ENCODE assay signal across 20 cellular contexts in genomic region chr6:4348462-4349112, GRCh38.
A peak's percentile ranks its signal among the peaks of the same experiment; 100 is the strongest.
DNase-seq lines count a peak whose midpoint lies in the region; ATAC-seq, FAIRE-seq and TF ChIP-seq lines count a peak whose summit lies in the region.
"Had no signal": no experiment of that assay in that cellular context is flagged by ENCODE, and none has a peak within 500 bp of the region (broad histone marks: within the 10 kb centered on the region; RNA-seq: fewer than 3 reads in every experiment).

No MANE protein-coding gene starts in this region.

- no peaks in the 10 kb centered on the region for H3K9me3 ChIP-seq in GM12878 (replicated peaks; ENCODE audit: control insufficient read depth, insufficient read depth, low read length)
- H3K9me3 ChIP-seq in sigmoid colon = no peaks in the 10 kb centered on the region
- H3K9me3 ChIP-seq: psoas muscle, SJSA1, upper lobe of right lung had no signal

- RAD21 ChIA-PET in GM12878 (lab: Charles Lee; ENCODE audit: unreplicated experiment) = no interaction called here

- WGBS in GM12878 (ENCODE audit: insufficient coverage, insufficient replicate concordance, low lambda C conversion rate, missing lambda C conversion rate) = 18% methylated on average over 14 of the region's 14 CpGs
- 75 to 88% methylated on average over 14 of the region's 14 CpGs for WGBS in sigmoid colon, 2 donors

- FAIRE-seq in GM12892 (lab: Jason Lieb, UNC) (peak; percentile 5), GM12878 (lab: Jason Lieb, UNC) (peak; percentile 59)
- FAIRE-seq: bronchial epithelial cell, endometrium, GM18507 had no signal

- H3K36me3 ChIP-seq in GM12878 (ENCODE audit: control insufficient read depth in 2 of 2, insufficient read depth in 2 of 2, low read length in 1 of 2) = no peaks in the 10 kb centered on the region
- H3K36me3 ChIP-seq in sigmoid colon = no peaks in the 10 kb centered on the region
- H3K36me3 ChIP-seq: SJSA1, upper lobe of right lung, WERI-Rb-1 had no signal

- TF ChIP-seq POLR2A in GM12892 (IDR thresholded peaks at IDR 0.05; ENCODE audit: low read depth, low read length) (no peak), GM12878 (IDR thresholded peaks at IDR 0.05; ENCODE audit: low read depth, low read length) (no peak), sigmoid colon (IDR thresholded peaks at IDR 0.05) (no peak)

- H3K27me3 ChIP-seq in GM12878 (replicated peaks in 1 of 2; ENCODE audit: control insufficient read depth in 2 of 2, insufficient read depth in 2 of 2, low read length in 1 of 2) (no peaks in the 10 kb centered on the region), sigmoid colon (no peaks in the 10 kb centered on the region)
- H3K27me3 ChIP-seq: SJSA1, upper lobe of right lung had no signal

- CTCF ChIA-PET in GM12878 (lab: Yijun Ruan, JAX) = no interaction called here

- no peaks in the 10 kb centered on the region for H4K20me1 ChIP-seq in GM12878 (ENCODE audit: control insufficient read depth, insufficient read depth)

- SMC1A ChIA-PET in GM12878 (lab: Charles Lee; ENCODE audit: uncharacterized antibody, unreplicated experiment) = no interaction called here

- DNase-seq in GM12892 (ENCODE audit: insufficient read length) = peak; percentile 19
- DNase-seq in GM12878 (ENCODE audit: low read depth, low spot score) = peak; percentile 45
- peak; percentile 88 for DNase-seq in sigmoid colon
- DNase-seq in GM10266 (ENCODE audit: extremely low spot score) = no peak
- DNase-seq in dermis blood vessel endothelial cell = no peak
- no peak for DNase-seq in glomerular visceral epithelial cell (ENCODE audit: extremely low spot score)
- DNase-seq in T-helper 2 cell = no peak
- DNase-seq: activated CD8-positive, alpha-beta memory T cell treated with anti-CD3 and anti-CD28 coated beads, Interleukin-2, amount 50 U/mL, for 4 hours; activated naive CD4-positive, alpha-beta T cell treated with anti-CD3 and anti-CD28 coated beads, Interleukin-2, amount 50 U/mL, for 16 hours; DMS79; glutamatergic neuron; psoas muscle; upper lobe of right lung; WERI-Rb-1 had no signal

- no peak overlapping the region; the same call in 1 of the 2 replicates for H3K4me2 ChIP-seq in GM12878 (ENCODE audit: control insufficient read depth, insufficient read depth)

- H3K4me1 ChIP-seq in GM12878 (ENCODE audit: control insufficient read depth, insufficient read depth, low read length) (no peaks in the 10 kb centered on the region), sigmoid colon (peaks cover 0 to 56% (median 53%) of the 10 kb centered on the region in 4 donors)

- no peak overlapping the region for H3K9ac ChIP-seq in GM12878 (ENCODE audit: control insufficient read depth, insufficient read depth, low read length)

- BruUV-seq in GM12878 (replicated peaks; lab: Mats Ljungman, UMichigan) = no TSS peak

- no peak overlapping the region for H2AFZ ChIP-seq in GM12878 (ENCODE audit: control insufficient read depth, low read depth, low read length)

- no peak for TF ChIP-seq CTCF in GM12878 (IDR thresholded peaks at IDR 0.05 in 2 of 3, conservative IDR thresholded peaks at IDR 0.05 in 1 of 3; ENCODE audit: control insufficient read depth in 2 of 3, extremely low read depth in 1 of 3, insufficient read depth in 1 of 3, low read depth in 3 of 3, low read length in 3 of 3)
- TF ChIP-seq CTCF in sigmoid colon (IDR thresholded peaks at IDR 0.05) = no peak
- TF ChIP-seq CTCF in GM10266 (IDR thresholded peaks at IDR 0.05; ENCODE audit: control insufficient read depth, insufficient read depth, low read depth, missing control alignments) = no peak

- ATAC-seq in HG02870 (IDR thresholded peaks at IDR 0.05; ENCODE audit: unreplicated experiment) = peak; percentile 88
- ATAC-seq in GM12878 = peak; percentile 73
- ATAC-seq: HCT116, psoas muscle, upper lobe of right lung had no signal

- in situ Hi-C loops in GM12878 (cut with MboI) = no loop called here

- TF ChIP-seq EP300 in GM12878 (IDR thresholded peaks at IDR 0.05; ENCODE audit: borderline replicate concordance in 1 of 2, control insufficient read depth in 1 of 2, low read depth in 2 of 2, low read length in 2 of 2) (no peak), sigmoid colon (IDR thresholded peaks at IDR 0.05) (peak; percentile 51 to 99 (median 90))

- H3K79me2 ChIP-seq in GM12878 (ENCODE audit: control insufficient read depth, insufficient read depth, low read length) = no peaks in the 10 kb centered on the region

- POLR2A ChIA-PET in GM12878 (lab: Charles Lee) = no interaction called here

- intact Hi-C loops in GM12878 (cut with micrococcal nuclease; ENCODE audit: unreplicated experiment) (no loop called here), sigmoid colon (cut with DNase I) (loop anchor here (5.0 kb wide), 1 partner anchor 679 kb away; no protein-coding TSS in a partner anchor)

- H3K27ac ChIP-seq in GM12878 (ENCODE audit: control insufficient read depth, insufficient read depth) (no peak overlapping the region), sigmoid colon (peak overlapping the region; percentile 19 to 88 (median 84))
- H3K27ac ChIP-seq: psoas muscle, SJSA1, upper lobe of right lung, WERI-Rb-1 had no signal

- H3K4me3 ChIP-seq in GM12878 (no peak overlapping the region), sigmoid colon (no peak overlapping the region)
- H3K4me3 ChIP-seq: psoas muscle, SJSA1, upper lobe of right lung had no signal

- no peak for TF ChIP-seq RAD21 in GM12878 (IDR thresholded peaks at IDR 0.05; ENCODE audit: insufficient read depth, low read depth, low read length)

TF ChIP-seq in GM12878, 131 proteins besides CTCF, POLR2A, EP300 and RAD21:
- TF ChIP-seq WRNIP1 (IDR thresholded peaks at IDR 0.05; ENCODE audit: borderline replicate concordance, low read depth, low read length) = no peak
- peak; percentile 28; the same call in 1 of the 2 replicates for TF ChIP-seq SPI1 (IDR thresholded peaks at IDR 0.05; ENCODE audit: borderline replicate concordance, insufficient read depth, low read depth, low read length)

Comparison
In these comparisons a context has a peak if more than half of its experiments do, and no peak if none do; other contexts are left out.
1. DNase-seq: peak in GM12892 (single experiment), GM12878 (single experiment) and sigmoid colon (single experiment); none in GM10266 (single experiment), dermis blood vessel endothelial cell (single experiment), glomerular visceral epithelial cell (single experiment) and T-helper 2 cell (0 of 5).